In the genomic region with DNA sequence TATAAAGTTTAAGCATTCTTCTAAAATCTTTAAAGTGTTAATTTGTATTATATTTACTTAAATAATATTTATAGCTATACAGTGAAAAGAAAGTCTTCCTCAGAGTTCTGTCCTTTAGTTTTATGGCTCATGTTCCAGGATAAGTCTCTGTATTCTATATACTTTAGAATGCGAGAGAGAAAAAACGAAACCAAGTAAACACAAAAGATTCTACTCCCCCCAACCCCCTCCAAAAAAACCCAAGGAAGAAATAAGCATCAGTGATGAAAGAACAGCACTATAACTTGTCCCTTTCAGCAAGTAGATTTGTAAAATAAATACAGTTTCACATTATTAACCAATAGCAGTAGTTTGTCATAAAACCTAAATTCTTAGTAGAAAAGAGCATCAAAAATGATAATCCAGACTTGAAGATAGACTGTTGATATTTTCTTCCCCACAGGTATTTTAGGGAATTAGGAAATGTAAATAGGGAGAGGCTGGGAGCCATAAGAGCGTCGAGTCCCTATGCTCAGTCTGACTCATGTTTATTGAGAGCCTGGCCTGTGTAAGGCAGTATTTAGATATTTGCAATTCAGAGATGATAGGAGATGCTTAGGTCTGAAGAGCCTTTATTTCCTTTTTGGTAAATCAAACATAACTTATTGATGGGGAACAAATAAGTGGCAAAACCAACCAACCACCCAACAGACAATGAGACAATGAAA, we compare ENCODE assay signal across 11 cellular contexts. TPM values are rescaled to one million over a fixed set of nuclear protein-coding genes. Genes with fewer than 3 reads are reported as not detected.
A peak's percentile ranks its signal among the peaks of the same experiment; 100 is the strongest.
DNase-seq lines count a peak whose midpoint lies in the region; ATAC-seq, FAIRE-seq and TF ChIP-seq lines count a peak whose summit lies in the region.
"Had no signal": no experiment of that assay in that cellular context is flagged by ENCODE, and none has a peak within 500 bp of the region (broad histone marks: within the 10 kb centered on the region; RNA-seq: fewer than 3 reads in every experiment).

No MANE protein-coding gene starts in this region.

- H3K27ac ChIP-seq in kidney (ENCODE audit: low read depth in 2 of 2, low read length in 2 of 2): no peak overlapping the region
- H3K27ac ChIP-seq: KMS-11 had no signal

- H3K9me3 ChIP-seq in mucosa of descending colon (no peaks in the 10 kb centered on the region), kidney (ENCODE audit: control insufficient read depth in 1 of 2, low read length in 2 of 2) (no peaks in the 10 kb centered on the region)

- H3K4me3 ChIP-seq in mucosa of descending colon (no peak overlapping the region), kidney (ENCODE audit: low read length in 2 of 2) (no peak overlapping the region)

- intact Hi-C loops in mucosa of descending colon (cut with DNase I, micrococcal nuclease) (no loop called here), kidney (cut with DNase I) (no loop called here)

- H3K4me1 ChIP-seq in mucosa of descending colon (ENCODE audit: low read depth): peaks cover 6% of the 10 kb centered on the region
- H3K4me1 ChIP-seq in kidney (ENCODE audit: control insufficient read depth in 1 of 2, insufficient read depth in 1 of 2, low read depth in 1 of 2, low read length in 2 of 2): peaks cover 2 to 6% of the 10 kb centered on the region in 2 donors

- DNase-seq in AG08396 (ENCODE audit: low spot score) (peak; percentile 22), HCEC 1CT (peak; percentile 9), amniotic epithelial cell (ENCODE audit: low read depth) (peak; percentile 33), mucosa of descending colon (no peak), kidney glomerular epithelial cell (lab: John Stamatoyannopoulos, UW) (no peak), kidney (no peak)
- DNase-seq: amygdala, NCI-H69 had no signal

- TF ChIP-seq CTCF in mucosa of descending colon (IDR thresholded peaks at IDR 0.05) (no peak), kidney (IDR thresholded peaks at IDR 0.05; ENCODE audit: borderline replicate concordance, extremely low read depth, insufficient read depth) (no peak)

- no peak for FAIRE-seq in kidney (lab: Jason Lieb, UNC)

- peak; percentile 36 for ATAC-seq in mucosa of descending colon
- ATAC-seq in GM19035 (IDR thresholded peaks at IDR 0.05; ENCODE audit: unreplicated experiment): no peak
- no peak for ATAC-seq in HG02981 (IDR thresholded peaks at IDR 0.05; ENCODE audit: unreplicated experiment)

- no peaks in the 10 kb centered on the region for H3K36me3 ChIP-seq in mucosa of descending colon (ENCODE audit: low read depth)
- H3K36me3 ChIP-seq in kidney (ENCODE audit: control insufficient read depth in 1 of 2, insufficient read depth in 2 of 2, low read length in 2 of 2): no peaks in the 10 kb centered on the region

- no peak overlapping the region for H3K9ac ChIP-seq in kidney (ENCODE audit: low read length in 2 of 2)
- H3K9ac ChIP-seq: KMS-11 had no signal

RNA-seq across cellular contexts. Expression of gene CDC14A, which starts 35.5 kb away (rescaled TPM):
- total RNA-seq in mucosa of descending colon (10 to 100 TPM; 15.6 to 34.3 (median 18.5) TPM), kidney (11.9 TPM)
- polyA plus RNA-seq in kidney (ENCODE audit: insufficient read depth, low read depth, low replicate concordance): 4.7 TPM

Comparison
In these comparisons a context has a peak if more than half of its experiments do, and no peak if none do; other contexts are left out.
1. DNase-seq: peak in AG08396 (single experiment), HCEC 1CT (single experiment) and amniotic epithelial cell (single experiment); none in mucosa of descending colon (0 of 3), kidney glomerular epithelial cell (single experiment) and kidney (single experiment).